In the genomic region with DNA sequence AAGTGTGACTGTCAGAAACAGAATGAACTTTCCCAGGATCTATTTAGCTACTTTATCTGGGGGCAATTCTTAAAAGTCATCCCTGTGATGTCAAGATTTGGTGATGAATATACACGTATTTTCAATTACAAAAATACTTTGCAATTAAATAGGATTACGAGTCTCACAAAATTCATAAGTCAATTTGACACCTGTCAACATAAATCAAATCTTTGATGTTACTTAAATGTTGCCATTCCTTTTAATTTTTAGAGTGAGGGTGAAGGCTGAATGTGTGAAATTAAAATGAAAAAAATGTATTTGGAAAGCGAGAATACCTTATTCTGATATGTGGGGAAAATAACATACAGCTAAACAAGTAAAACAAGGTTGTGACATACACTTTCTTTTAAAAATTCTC, we compare ENCODE assay signal across 2 cellular contexts.
TF ChIP-seq lines count a peak whose summit lies in the region.

No MANE protein-coding gene starts in this region.

TF ChIP-seq in HEK293T, 16 proteins besides CTCF, POLR2A, EP300 and RAD21:
- TF ChIP-seq SP1 (IDR thresholded peaks at IDR 0.05) (no peak), LEF1 (IDR thresholded peaks at IDR 0.05; ENCODE audit: borderline replicate concordance) (no peak), FOXA1 (IDR thresholded peaks at IDR 0.05) (no peak), NFRKB (IDR thresholded peaks at IDR 0.05) (no peak)
- TF ChIP-seq, protein P1, sequence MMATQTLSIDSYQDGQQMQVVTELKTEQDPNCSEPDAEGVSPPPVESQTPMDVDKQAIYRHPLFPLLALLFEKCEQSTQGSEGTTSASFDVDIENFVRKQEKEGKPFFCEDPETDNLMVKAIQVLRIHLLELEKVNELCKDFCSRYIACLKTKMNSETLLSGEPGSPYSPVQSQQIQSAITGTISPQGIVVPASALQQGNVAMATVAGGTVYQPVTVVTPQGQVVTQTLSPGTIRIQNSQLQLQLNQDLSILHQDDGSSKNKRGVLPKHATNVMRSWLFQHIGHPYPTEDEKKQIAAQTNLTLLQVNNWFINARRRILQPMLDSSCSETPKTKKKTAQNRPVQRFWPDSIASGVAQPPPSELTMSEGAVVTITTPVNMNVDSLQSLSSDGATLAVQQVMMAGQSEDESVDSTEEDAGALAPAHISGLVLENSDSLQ (IDR thresholded peaks at IDR 0.05): peak; percentile 64

TF ChIP-seq in K562, 482 proteins besides CTCF, POLR2A, EP300 and RAD21:
- TF ChIP-seq ZNF140 (CRISPR knock-in tag; IDR thresholded peaks at IDR 0.05): no peak
- TF ChIP-seq NFIX (CRISPR knock-in tag; IDR thresholded peaks at IDR 0.05; ENCODE audit: low read depth): no peak
- TF ChIP-seq, protein P2, sequence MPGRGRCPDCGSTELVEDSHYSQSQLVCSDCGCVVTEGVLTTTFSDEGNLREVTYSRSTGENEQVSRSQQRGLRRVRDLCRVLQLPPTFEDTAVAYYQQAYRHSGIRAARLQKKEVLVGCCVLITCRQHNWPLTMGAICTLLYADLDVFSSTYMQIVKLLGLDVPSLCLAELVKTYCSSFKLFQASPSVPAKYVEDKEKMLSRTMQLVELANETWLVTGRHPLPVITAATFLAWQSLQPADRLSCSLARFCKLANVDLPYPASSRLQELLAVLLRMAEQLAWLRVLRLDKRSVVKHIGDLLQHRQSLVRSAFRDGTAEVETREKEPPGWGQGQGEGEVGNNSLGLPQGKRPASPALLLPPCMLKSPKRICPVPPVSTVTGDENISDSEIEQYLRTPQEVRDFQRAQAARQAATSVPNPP (IDR thresholded peaks at IDR 0.05; ENCODE audit: borderline replicate concordance, insufficient read depth, insufficient read length): no peak
- no peak for TF ChIP-seq ZNF347 (CRISPR knock-in tag; IDR thresholded peaks at IDR 0.05; ENCODE audit: low read depth)
- peak; percentile 72 for TF ChIP-seq MEIS2 (IDR thresholded peaks at IDR 0.05; ENCODE audit: partially characterized antibody)
- no peak for TF ChIP-seq PHF8 (IDR thresholded peaks at IDR 0.05; ENCODE audit: borderline replicate concordance, low read length)
- TF ChIP-seq, protein P3, sequence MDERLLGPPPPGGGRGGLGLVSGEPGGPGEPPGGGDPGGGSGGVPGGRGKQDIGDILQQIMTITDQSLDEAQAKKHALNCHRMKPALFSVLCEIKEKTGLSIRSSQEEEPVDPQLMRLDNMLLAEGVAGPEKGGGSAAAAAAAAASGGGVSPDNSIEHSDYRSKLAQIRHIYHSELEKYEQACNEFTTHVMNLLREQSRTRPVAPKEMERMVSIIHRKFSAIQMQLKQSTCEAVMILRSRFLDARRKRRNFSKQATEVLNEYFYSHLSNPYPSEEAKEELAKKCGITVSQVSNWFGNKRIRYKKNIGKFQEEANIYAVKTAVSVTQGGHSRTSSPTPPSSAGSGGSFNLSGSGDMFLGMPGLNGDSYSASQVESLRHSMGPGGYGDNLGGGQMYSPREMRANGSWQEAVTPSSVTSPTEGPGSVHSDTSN (CRISPR knock-in tag; IDR thresholded peaks at IDR 0.05; ENCODE audit: low read depth): no peak
- TF ChIP-seq, protein P3 (tag; conservative IDR thresholded peaks at IDR 0.05; ENCODE audit: low read depth): peak; percentile 71
- TF ChIP-seq PRPF4 (IDR thresholded peaks at IDR 0.05; ENCODE audit: insufficient read depth, low read depth, low read length, poor library complexity, severe bottlenecking): no peak
- no peak for TF ChIP-seq KAT8 (IDR thresholded peaks at IDR 0.05; ENCODE audit: low read depth)
- TF ChIP-seq ZNF232 (CRISPR knock-in tag; IDR thresholded peaks at IDR 0.05): no peak
- TF ChIP-seq TAL1 (IDR thresholded peaks at IDR 0.05): no peak
- TF ChIP-seq, protein P1 (IDR thresholded peaks at IDR 0.05): peak; percentile 36; the same call in 1 of the 2 replicates
